Comparison of ENCODE assay signal across 9 cellular contexts in the genomic region with DNA sequence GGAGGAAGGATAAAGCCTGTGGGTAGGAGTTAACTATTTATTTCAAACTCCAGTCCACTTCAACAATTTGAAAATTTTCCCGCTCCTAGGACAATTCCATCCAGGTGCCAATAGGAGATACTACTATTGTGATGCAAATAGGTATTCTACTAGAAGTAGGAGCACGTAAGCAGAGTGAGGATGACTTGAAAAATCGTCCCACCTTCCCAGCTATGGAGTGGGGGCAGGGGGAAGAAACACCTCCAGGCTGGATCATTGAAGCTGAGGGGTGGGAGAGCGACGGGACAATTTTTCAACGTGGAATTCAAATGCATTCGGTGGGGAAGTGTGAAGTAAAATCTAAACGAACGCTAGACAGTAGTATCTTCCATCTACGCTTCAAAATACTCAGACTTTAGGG. TPM values are rescaled to one million over a fixed set of nuclear protein-coding genes. Genes with fewer than 3 reads are reported as not detected.
A peak's percentile ranks its signal among the peaks of the same experiment; 100 is the strongest.
DNase-seq lines count a peak whose midpoint lies in the region; ATAC-seq, FAIRE-seq and TF ChIP-seq lines count a peak whose summit lies in the region.
"Had no signal": no experiment of that assay in that cellular context is flagged by ENCODE, and none has a peak within 500 bp of the region (broad histone marks: within the 10 kb centered on the region; RNA-seq: fewer than 3 reads in every experiment).

No MANE protein-coding gene starts in this region.

- DNase-seq in activated naive CD4-positive, alpha-beta T cell treated with anti-CD3 and anti-CD28 coated beads, Interleukin-2, amount 10 ng/mL, durations not matched to agents 7 days and 5 days = no peak
- no peak for DNase-seq in activated naive CD4-positive, alpha-beta T cell treated with anti-CD3 and anti-CD28 coated beads, Interleukin-2, amount 50 U/mL, for 16 hours
- DNase-seq in caudate nucleus (lab: John Stamatoyannopoulos, UW) = no peak
- DNase-seq in upper lobe of left lung = no peak
- DNase-seq in ecto neural progenitor cell (ENCODE audit: low spot score) = no peak
- no peak for DNase-seq in frontal cortex (ENCODE audit: low spot score in 2 of 2)
- DNase-seq: activated gamma-delta T cell had no signal

- H3K27me3 Mint-ChIP-seq in activated naive CD4-positive, alpha-beta T cell treated with anti-CD3 and anti-CD28 coated beads, Interleukin-2, amount 10 ng/mL, durations not matched to agents 7 days and 5 days = peaks cover 27% of the 10 kb centered on the region

- TF ChIP-seq CTCF in upper lobe of left lung (IDR thresholded peaks at IDR 0.05) = no peak

- peaks cover 12% of the 10 kb centered on the region for H3K4me1 ChIP-seq in mesodermal cell (ENCODE audit: control insufficient read depth, insufficient read depth, low read length, poor library complexity, severe bottlenecking)
- peaks cover 0 to 6% (median 3%) of the 10 kb centered on the region in 4 donors for H3K4me1 ChIP-seq in upper lobe of left lung

- H3K36me3 ChIP-seq in mesodermal cell (ENCODE audit: control insufficient read depth, insufficient read depth, low read length) = peaks cover 6% of the 10 kb centered on the region
- H3K36me3 ChIP-seq in upper lobe of left lung = no peaks in the 10 kb centered on the region

- ATAC-seq in upper lobe of left lung (ENCODE audit: low FRiP score in 2 of 2) (no peak), GM21723 (IDR thresholded peaks at IDR 0.05; ENCODE audit: unreplicated experiment) (no peak)

- H3K27ac ChIP-seq in caudate nucleus (ENCODE audit: low read depth, low read length) (peak overlapping the region; percentile 67), mesodermal cell (ENCODE audit: low read depth, low read length, severe bottlenecking) (peak overlapping the region; percentile 49), upper lobe of left lung (peak overlapping the region in 2 of 4 donors; percentile 77 to 79)

- peaks cover 14% of the 10 kb centered on the region for H3K4me1 Mint-ChIP-seq in activated naive CD4-positive, alpha-beta T cell treated with anti-CD3 and anti-CD28 coated beads, Interleukin-2, amount 10 ng/mL, durations not matched to agents 7 days and 5 days

- H3K9me3 ChIP-seq in mesodermal cell (ENCODE audit: control insufficient read depth, low read length) = no peaks in the 10 kb centered on the region
- H3K9me3 ChIP-seq in upper lobe of left lung = no peaks in the 10 kb centered on the region

- no peak for TF ChIP-seq POLR2A in upper lobe of left lung (IDR thresholded peaks at IDR 0.05)

- no peaks in the 10 kb centered on the region for H3K27me3 ChIP-seq in upper lobe of left lung

- 22 to 33% methylated on average over 3 to 5 of the region's 10 CpGs for WGBS in mesodermal cell (ENCODE audit: insufficient coverage in 2 of 2), 2 experiments
- 57 to 60% methylated on average over 10 of the region's 10 CpGs for WGBS in upper lobe of left lung, 2 donors

- H3K36me3 Mint-ChIP-seq in activated naive CD4-positive, alpha-beta T cell treated with anti-CD3 and anti-CD28 coated beads, Interleukin-2, amount 10 ng/mL, durations not matched to agents 7 days and 5 days = no peaks in the 10 kb centered on the region

- no peak for FAIRE-seq in frontal cortex (lab: Jason Lieb, UNC)

- no peaks in the 10 kb centered on the region for H3K9me3 Mint-ChIP-seq in activated naive CD4-positive, alpha-beta T cell treated with anti-CD3 and anti-CD28 coated beads, Interleukin-2, amount 10 ng/mL, durations not matched to agents 7 days and 5 days

- TF ChIP-seq EP300 in upper lobe of left lung (IDR thresholded peaks at IDR 0.05) = no peak

- peak overlapping the region; percentile 61 for H3K4me3 Mint-ChIP-seq in activated naive CD4-positive, alpha-beta T cell treated with anti-CD3 and anti-CD28 coated beads, Interleukin-2, amount 10 ng/mL, durations not matched to agents 7 days and 5 days

- H3K27ac Mint-ChIP-seq in activated naive CD4-positive, alpha-beta T cell treated with anti-CD3 and anti-CD28 coated beads, Interleukin-2, amount 10 ng/mL, durations not matched to agents 7 days and 5 days = no peak overlapping the region

- CTCF ChIA-PET in activated naive CD4-positive, alpha-beta T cell treated with anti-CD3 and anti-CD28 coated beads, Interleukin-2, amount 10 ng/mL, durations not matched to agents 7 days and 5 days (lab: Charles Lee) = no interaction called here

- peak overlapping the region; percentile 64 for H3K4me3 ChIP-seq in mesodermal cell (ENCODE audit: extremely low read depth, insufficient read depth, low read length, poor library complexity, severe bottlenecking)
- H3K4me3 ChIP-seq in upper lobe of left lung = peak overlapping the region in 3 of 4 donors; percentile 50 to 73 (median 64)

RNA-seq across cellular contexts. Expression of a gene that starts 0.6 kb away (rescaled TPM):
- 27.6 TPM for polyA plus RNA-seq in mesodermal cell (2013, experiment 1 of 2)
- polyA plus RNA-seq in mesodermal cell (2013, experiment 2 of 2) = 30.4 TPM
- 10 to 100 TPM in 5 of 6 donors, 1 to 10 TPM in 1; 8.7 to 44.9 (median 23.6) TPM for total RNA-seq in upper lobe of left lung
- 7.3 TPM for total RNA-seq in frontal cortex
